Comparison of ENCODE assay signal across 14 cellular contexts in the genomic region with DNA sequence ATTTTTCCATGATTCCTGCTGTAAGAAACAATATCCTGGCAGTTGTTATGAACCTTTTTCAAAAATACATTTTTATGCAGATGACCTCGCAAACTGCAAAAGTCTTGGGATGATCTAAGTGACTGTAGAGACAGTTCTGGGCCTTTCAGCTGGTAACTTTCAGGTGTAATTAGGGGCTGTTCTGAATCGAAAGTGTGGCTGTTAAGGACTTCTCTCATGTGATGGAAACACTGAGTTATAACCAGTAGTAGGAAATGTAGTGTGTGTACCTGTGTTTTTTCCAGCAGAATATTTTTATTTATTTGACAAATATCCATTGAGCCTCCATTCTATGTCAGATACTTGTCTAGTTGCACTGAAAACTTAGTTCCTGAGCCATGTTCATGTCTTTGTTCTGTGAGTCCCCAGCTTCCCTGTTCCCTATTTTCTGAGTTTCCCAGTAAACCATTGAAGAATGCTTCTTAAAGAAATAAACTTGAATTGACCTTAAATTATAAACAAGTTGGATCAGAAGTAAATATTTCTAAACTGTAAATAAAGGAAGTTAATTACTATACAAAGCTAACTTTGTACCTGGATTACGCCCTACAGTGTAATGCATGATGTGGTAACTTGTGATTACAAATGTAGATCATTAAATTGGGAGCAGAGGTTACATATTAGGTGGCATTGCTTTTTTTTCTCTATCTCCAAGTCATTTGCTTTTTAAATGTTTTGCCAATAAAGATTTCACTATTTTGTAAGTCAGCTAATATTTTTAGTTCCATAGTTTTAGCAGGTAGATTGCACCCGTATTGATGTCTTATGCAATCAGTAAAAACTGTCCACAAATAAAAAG. TPM values are rescaled to one million over a fixed set of nuclear protein-coding genes. Genes with fewer than 3 reads are reported as not detected.
DNase-seq lines count a peak whose midpoint lies in the region; ATAC-seq and TF ChIP-seq lines count a peak whose summit lies in the region.
"Had no signal": no experiment of that assay in that cellular context is flagged by ENCODE, and none has a peak within 500 bp of the region (broad histone marks: within the 10 kb centered on the region; RNA-seq: fewer than 3 reads in every experiment).

No MANE protein-coding gene starts in this region.

- CTCF ChIA-PET in PC-9 (lab: Charles Lee): no interaction called here

- POLR2A ChIA-PET in PC-9 (lab: Charles Lee; ENCODE audit: unreplicated experiment): no interaction called here

- TF ChIP-seq CTCF in PC-9 (conservative IDR thresholded peaks at IDR 0.05): no peak

- H3K27ac ChIP-seq in PC-9 (0 out of 2 replicates have a peak overlapping the region, but pooled peaks have one; percentile 19), muscle layer of duodenum (ENCODE audit: low read length) (peak overlapping the region; percentile 50)
- H3K27ac ChIP-seq: A549 had no signal

- no peak overlapping the region for H3K4me3 ChIP-seq in PC-9
- no peak overlapping the region for H3K4me3 ChIP-seq in muscle layer of duodenum (ENCODE audit: low read depth in 1 of 2, low read length in 2 of 2)
- H3K4me3 ChIP-seq: A549, GM23338 had no signal

- no peak overlapping the region for H3K4me2 ChIP-seq in PC-9
- H3K4me2 ChIP-seq: A549, GM23338 had no signal

- no peaks in the 10 kb centered on the region for H4K20me1 ChIP-seq in PC-9 (ENCODE audit: insufficient read depth)

- no peaks in the 10 kb centered on the region for H3K9me3 ChIP-seq in PC-9 (ENCODE audit: insufficient read depth, low read depth)
- H3K9me3 ChIP-seq in muscle layer of duodenum (ENCODE audit: control insufficient read depth in 1 of 2, low read length in 2 of 2): peaks cover 0 to 2% of the 10 kb centered on the region in 2 donors
- H3K9me3 ChIP-seq: A549 had no signal

- peaks cover 7 to 9% of the 10 kb centered on the region in 2 donors for H3K9me3 Mint-ChIP-seq in activated naive CD4-positive, alpha-beta T cell treated with anti-CD3 and anti-CD28 coated beads, Interleukin-2, amount 50 U/mL, for 72 hours
- H3K9me3 Mint-ChIP-seq: CD8-positive, alpha-beta T cell had no signal

- H3K36me3 ChIP-seq in PC-9 (ENCODE audit: low read depth) (no peaks in the 10 kb centered on the region), muscle layer of duodenum (ENCODE audit: control insufficient read depth in 1 of 2, insufficient read depth in 2 of 2, low read length in 2 of 2) (no peaks in the 10 kb centered on the region)

- H3K79me2 ChIP-seq in PC-9 (ENCODE audit: low read depth): no peaks in the 10 kb centered on the region

- in situ Hi-C loops in ACHN (cut with HindIII; ENCODE audit: low pct_ligation_motif_present, low pct_unique_long_range_greater_than_20kb, low sequenced_read_pairs): no loop called here

- H3K4me1 ChIP-seq in PC-9 (replicated peaks; ENCODE audit: insufficient read depth): no peaks in the 10 kb centered on the region; the same call in 1 of the 2 replicates
- H3K4me1 ChIP-seq in muscle layer of duodenum (ENCODE audit: control insufficient read depth in 1 of 2, insufficient read depth in 2 of 2, low read length in 2 of 2): no peaks in the 10 kb centered on the region

- H3K9me2 ChIP-seq in PC-9 (ENCODE audit: insufficient read depth): no peaks in the 10 kb centered on the region

- peak; percentile 91 for ATAC-seq in left lobe of liver
- no peak for ATAC-seq in GM18873 (IDR thresholded peaks at IDR 0.05; ENCODE audit: low FRiP score, unreplicated experiment)
- ATAC-seq in activated naive CD4-positive, alpha-beta T cell treated with anti-CD3 and anti-CD28 coated beads, Interleukin-2, amount 50 U/mL, for 72 hours: no peak
- ATAC-seq: A549; CD8-positive, alpha-beta T cell; GM23338 had no signal

- no peak overlapping the region for H3K27ac Mint-ChIP-seq in activated naive CD4-positive, alpha-beta T cell treated with anti-CD3 and anti-CD28 coated beads, Interleukin-2, amount 50 U/mL, for 72 hours
- H3K27ac Mint-ChIP-seq: CD14-positive monocyte; CD8-positive, alpha-beta T cell; GM23338; H9 had no signal

- H3F3A ChIP-seq in PC-9 (ENCODE audit: insufficient read depth, low read depth): no peaks in the 10 kb centered on the region

- no peak overlapping the region for H2AFZ ChIP-seq in PC-9
- H2AFZ ChIP-seq: GM23338 had no signal

- no TSS peak for BruUV-seq in PC-9 (replicated peaks; lab: Mats Ljungman, UMichigan)

- H3K36me3 Mint-ChIP-seq in activated naive CD4-positive, alpha-beta T cell treated with anti-CD3 and anti-CD28 coated beads, Interleukin-2, amount 50 U/mL, for 72 hours: peaks cover 0 to 5% of the 10 kb centered on the region in 2 donors
- H3K36me3 Mint-ChIP-seq: CD14-positive monocyte; CD8-positive, alpha-beta T cell had no signal

- intact Hi-C loops in PC-9 (cut with micrococcal nuclease; ENCODE audit: unreplicated experiment): no loop called here

- H3K27me3 ChIP-seq in PC-9 (ENCODE audit: insufficient read depth, low read depth) (no peaks in the 10 kb centered on the region), muscle layer of duodenum (ENCODE audit: low read depth, low read length) (no peaks in the 10 kb centered on the region)

- DNase-seq in PC-9 (no peak), left lobe of liver (ENCODE audit: low spot score) (no peak), ACHN (no peak)
- no peak for DNase-seq in activated naive CD4-positive, alpha-beta T cell treated with anti-CD3 and anti-CD28 coated beads, Interleukin-2, amount 50 U/mL, for 72 hours (ENCODE audit: low spot score in 2 of 2)
- DNase-seq: CD8-positive, alpha-beta T cell; COR-L47; DND-41; GDM1; H9 had no signal

RNA-seq across cellular contexts. Expression of a gene that starts 33.7 kb away (rescaled TPM):
- total RNA-seq in PC-9 (2021) (0.96 and 1.7 TPM in 2 replicates), left lobe of liver (84.3 TPM)
- 1 to 10 TPM; 3.1 to 5.8 TPM for total RNA-seq in activated naive CD4-positive, alpha-beta T cell treated with anti-CD3 and anti-CD28 coated beads, Interleukin-2, amount 50 U/mL, for 72 hours

Comparison
In these comparisons a context has a peak if more than half of its experiments do, and no peak if none do; other contexts are left out.
1. RNA of a gene that starts 33.7 kb away (total RNA-seq): 84.3 TPM in left lobe of liver (single experiment); 3.1 to 5.8 TPM in activated naive CD4-positive, alpha-beta T cell treated with anti-CD3 and anti-CD28 coated beads, Interleukin-2, amount 50 U/mL, for 72 hours and 0.96 to 1.7 TPM in PC-9; every median in the first group is over 10 times any median in the second.